Comparison of ENCODE assay signal across 8 cellular contexts in the genomic region with DNA sequence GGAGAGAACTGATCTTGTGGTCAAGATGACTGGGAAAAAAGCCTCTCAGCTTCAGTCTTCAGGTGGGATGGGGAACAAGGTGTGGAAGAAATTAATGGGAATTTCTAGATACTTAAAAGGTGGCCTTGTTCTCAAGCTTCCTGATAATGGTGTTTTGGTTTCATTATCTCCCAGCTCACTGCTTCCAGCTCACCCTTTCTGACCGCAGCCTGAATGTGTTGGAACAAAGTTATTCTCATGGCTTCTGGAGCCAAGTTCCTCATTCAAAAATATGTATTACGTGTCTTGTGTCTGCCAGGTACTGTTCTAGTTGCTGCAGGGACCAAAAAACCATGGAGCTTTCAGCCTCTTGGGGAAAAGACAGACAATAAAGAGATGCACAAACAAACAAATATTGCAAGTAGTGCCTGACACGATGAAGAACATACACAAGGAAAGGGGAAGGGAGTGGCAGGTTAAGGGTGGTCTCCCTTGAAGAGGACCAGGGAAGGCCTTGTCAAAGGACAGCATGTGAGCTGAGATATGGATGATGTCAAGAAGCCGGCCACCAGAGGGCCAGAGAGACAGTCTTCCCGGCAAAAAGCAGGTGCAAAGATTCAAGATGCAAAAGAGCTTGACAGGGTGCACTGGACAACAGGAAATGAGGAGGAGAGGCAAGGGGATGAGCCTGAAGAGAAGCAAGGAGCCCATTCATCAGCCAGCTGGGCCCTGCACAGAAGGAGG. TPM values are rescaled to one million over a fixed set of nuclear protein-coding genes. Genes with fewer than 3 reads are reported as not detected.
DNase-seq lines count a peak whose midpoint lies in the region; ATAC-seq and TF ChIP-seq lines count a peak whose summit lies in the region.

No MANE protein-coding gene starts in this region.

- H3K27me3 Mint-ChIP-seq in dendritic cell treated with granulocyte-macrophage colony-stimulating factor and Interleukin-4, amounts not matched to agents 40 ng/mL and 50 ng/mL, for 4 days = peaks cover 1% of the 10 kb centered on the region
- no peaks in the 10 kb centered on the region for H3K27me3 Mint-ChIP-seq in activated naive CD8-positive, alpha-beta T cell treated with anti-CD3 and anti-CD28 coated beads, Interleukin-2, amount 50 U/mL, for 24 hours

- H3K36me3 ChIP-seq in tibial nerve = no peaks in the 10 kb centered on the region

- DNase-seq in DMS 273 (lab: John Stamatoyannopoulos, UW; ENCODE audit: unreplicated experiment) = peak; percentile 15
- DNase-seq in DMS 273 treated with DMSO at 0.1 percent for 48 hours (lab: John Stamatoyannopoulos, UW) = no peak
- peak; percentile 76 for DNase-seq in NCI-H146 (lab: John Stamatoyannopoulos, UW)
- DNase-seq in retinal pigment epithelial cell (ENCODE audit: low read depth) = no peak
- no peak for DNase-seq in tibial nerve (ENCODE audit: low spot score in 2 of 2)
- DNase-seq in activated naive CD8-positive, alpha-beta T cell treated with anti-CD3 and anti-CD28 coated beads, Interleukin-2, amount 50 U/mL, for 24 hours = no peak

- ATAC-seq in GM19455 (IDR thresholded peaks at IDR 0.05; ENCODE audit: unreplicated experiment) = no peak
- ATAC-seq in activated naive CD8-positive, alpha-beta T cell treated with anti-CD3 and anti-CD28 coated beads, Interleukin-2, amount 50 U/mL, for 24 hours = no peak

- peaks cover 0 to 55% (median 21%) of the 10 kb centered on the region in 4 donors for H3K4me1 ChIP-seq in tibial nerve

- intact Hi-C loops in dendritic cell treated with granulocyte-macrophage colony-stimulating factor and Interleukin-4, amounts not matched to agents 40 ng/mL and 50 ng/mL, for 4 days (cut with micrococcal nuclease) = loop anchor here (5.0 kb wide), 1 partner anchor 34 kb away; a partner anchor contains a TSS

- H3K36me3 Mint-ChIP-seq in dendritic cell treated with granulocyte-macrophage colony-stimulating factor and Interleukin-4, amounts not matched to agents 40 ng/mL and 50 ng/mL, for 4 days (ENCODE audit: low read depth) = no peaks in the 10 kb centered on the region
- H3K36me3 Mint-ChIP-seq in activated naive CD8-positive, alpha-beta T cell treated with anti-CD3 and anti-CD28 coated beads, Interleukin-2, amount 50 U/mL, for 24 hours (ENCODE audit: low read depth) = no peaks in the 10 kb centered on the region

- no peak overlapping the region for H3K27ac ChIP-seq in tibial nerve

- H3K27ac Mint-ChIP-seq in dendritic cell treated with granulocyte-macrophage colony-stimulating factor and Interleukin-4, amounts not matched to agents 40 ng/mL and 50 ng/mL, for 4 days = peak overlapping the region; percentile 38
- no peak overlapping the region for H3K27ac Mint-ChIP-seq in activated naive CD8-positive, alpha-beta T cell treated with anti-CD3 and anti-CD28 coated beads, Interleukin-2, amount 50 U/mL, for 24 hours

- TF ChIP-seq CTCF in retinal pigment epithelial cell (conservative IDR thresholded peaks at IDR 0.05; ENCODE audit: low read depth, low read length) (peak; percentile 39), tibial nerve (IDR thresholded peaks at IDR 0.05) (peak in 2 of 5 experiments; percentile 8 to 26)

- no peak for TF ChIP-seq EP300 in tibial nerve (IDR thresholded peaks at IDR 0.05)

- no peaks in the 10 kb centered on the region for H3K27me3 ChIP-seq in tibial nerve

- H3K4me3 ChIP-seq in retinal pigment epithelial cell (ENCODE audit: low read length) (no peak overlapping the region), tibial nerve (no peak overlapping the region)

- TF ChIP-seq POLR2A in tibial nerve (IDR thresholded peaks at IDR 0.05) = no peak

- H3K4me1 Mint-ChIP-seq in dendritic cell treated with granulocyte-macrophage colony-stimulating factor and Interleukin-4, amounts not matched to agents 40 ng/mL and 50 ng/mL, for 4 days (ENCODE audit: low read depth) = peaks cover 48% of the 10 kb centered on the region
- H3K4me1 Mint-ChIP-seq in activated naive CD8-positive, alpha-beta T cell treated with anti-CD3 and anti-CD28 coated beads, Interleukin-2, amount 50 U/mL, for 24 hours = peaks cover 12% of the 10 kb centered on the region

- no peaks in the 10 kb centered on the region for H3K9me3 Mint-ChIP-seq in dendritic cell treated with granulocyte-macrophage colony-stimulating factor and Interleukin-4, amounts not matched to agents 40 ng/mL and 50 ng/mL, for 4 days
- H3K9me3 Mint-ChIP-seq in activated naive CD8-positive, alpha-beta T cell treated with anti-CD3 and anti-CD28 coated beads, Interleukin-2, amount 50 U/mL, for 24 hours = no peaks in the 10 kb centered on the region

- peak overlapping the region; percentile 33 for H3K4me3 Mint-ChIP-seq in dendritic cell treated with granulocyte-macrophage colony-stimulating factor and Interleukin-4, amounts not matched to agents 40 ng/mL and 50 ng/mL, for 4 days
- no peak overlapping the region for H3K4me3 Mint-ChIP-seq in activated naive CD8-positive, alpha-beta T cell treated with anti-CD3 and anti-CD28 coated beads, Interleukin-2, amount 50 U/mL, for 24 hours

- WGBS in tibial nerve, 2 donors = 57 to 59% methylated on average over 5 of the region's 5 CpGs

- no peaks in the 10 kb centered on the region for H3K9me3 ChIP-seq in tibial nerve

RNA-seq across cellular contexts. Expression of a gene that starts 35.5 kb away (rescaled TPM):
- total RNA-seq in tibial nerve = 10 to 100 TPM; 27.1 to 68.2 (median 61.0) TPM

Comparison
In these comparisons a context has a peak if more than half of its experiments do, and no peak if none do; other contexts are left out.
1. DNase-seq: peak in DMS 273 (single experiment) and NCI-H146 (single experiment); none in DMS 273 treated with DMSO at 0.1 percent for 48 hours (single experiment), retinal pigment epithelial cell (single experiment), tibial nerve (0 of 2) and activated naive CD8-positive, alpha-beta T cell treated with anti-CD3 and anti-CD28 coated beads, Interleukin-2, amount 50 U/mL, for 24 hours (single experiment).